In genomic region chr10:24645022-24645421, GRCh38 we compare ENCODE assay signal across 23 cellular contexts.
"Had no signal": no experiment of that assay in that cellular context is flagged by ENCODE, and none has a peak within 500 bp of the region (broad histone marks: within the 10 kb centered on the region; RNA-seq: fewer than 3 reads in every experiment).

No MANE protein-coding gene starts in this region.

- H3K4me3 ChIP-seq: left lung, lower lobe of right lung, ovary, right atrium auricular region, right lobe of liver, smooth muscle cell, tibial nerve, uterus had no signal

- H3K4me2 ChIP-seq: smooth muscle cell had no signal

- H3K27me3 ChIP-seq: left lung, ovary, right atrium auricular region, right lobe of liver, tibial nerve, uterus had no signal

- H3K9me3 ChIP-seq: left lung, lower lobe of right lung, ovary, right atrium auricular region, right lobe of liver, tibial nerve, uterus had no signal

- H3K4me1 ChIP-seq: uterus had no signal

- H3K36me3 ChIP-seq: left lung, lower lobe of right lung, ovary, right atrium auricular region, right lobe of liver, tibial nerve, uterus had no signal

- H3K27ac ChIP-seq: lower lobe of right lung, ovary, right atrium auricular region, right lobe of liver, tibial nerve, uterus had no signal

- FAIRE-seq: islet of Langerhans, kidney had no signal

- DNase-seq: hypothalamus; immature natural killer cell; kidney; left colon; left lung; lower lobe of right lung; mesendoderm; naive B cell; ovary; right lobe of liver; stimulated activated CD4-positive, alpha-beta T cell treated with anti-CD3 and anti-CD28 coated beads, Interleukin-1b, Interleukin-23, amount 100 ng/mL, for 48 hours; stimulated activated CD4-positive, alpha-beta T cell treated with anti-CD3 and anti-CD28 coated beads, Interleukin-2, amount 100 ng/mL, for 48 hours; stimulated activated CD4-positive, alpha-beta T cell treated with anti-CD3 and anti-CD28 coated beads, Interleukin-4, amount 100 ng/mL, for 4 hours; stimulated activated CD8-positive, alpha-beta memory T cell treated with anti-CD3 and anti-CD28 coated beads, Interleukin-4, amount 100 ng/mL, for 48 hours; stimulated activated naive CD4-positive, alpha-beta T cell treated with Interleukin-2 at 50 U/mL for 16 hours; stimulated activated naive CD8-positive, alpha-beta T cell treated with anti-CD3 and anti-CD28 coated beads, Interleukin-15, amount 100 ng/mL, for 72 hours; substantia nigra; uterus had no signal

- ATAC-seq: left lung; lower lobe of right lung; stimulated activated memory B cell treated with anti-CD40 and anti-IgM and Interleukin-4, amounts not matched to agents 10 μg/mL and 1 μg/mL and 100 μg/mL, for 72 hours had no signal
